In the genomic region with DNA sequence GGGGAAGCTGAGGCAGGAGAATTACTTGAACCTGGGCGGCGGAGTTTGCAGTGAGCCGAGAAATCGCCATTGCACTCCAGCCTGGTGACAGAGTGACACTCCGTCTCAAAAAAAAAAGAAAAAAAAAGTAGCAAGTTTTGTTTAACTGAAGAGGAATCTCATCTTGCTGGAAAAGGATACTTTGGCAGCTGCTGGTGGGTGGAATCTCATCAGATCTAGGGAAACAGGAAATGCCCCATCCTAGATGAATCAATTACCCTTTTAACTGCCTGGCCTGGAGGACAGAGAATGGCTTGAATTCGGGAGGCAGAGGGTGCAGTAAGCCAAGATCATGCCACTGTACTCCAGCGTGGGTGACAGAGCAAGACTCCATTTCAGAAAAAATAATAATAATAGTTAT, we compare ENCODE assay signal across 27 cellular contexts.
"Had no signal": no experiment of that assay in that cellular context is flagged by ENCODE, and none has a peak within 500 bp of the region (broad histone marks: within the 10 kb centered on the region; RNA-seq: fewer than 3 reads in every experiment).

No MANE protein-coding gene starts in this region.

- H3K27me3 ChIP-seq: neural progenitor cell, ovary, right lobe of liver, sigmoid colon, suprapubic skin, testis, tibial artery, transverse colon, upper lobe of left lung, vagina had no signal

- H3K4me2 ChIP-seq: neural progenitor cell had no signal

- H3K4me1 ChIP-seq: neural progenitor cell, parathyroid adenoma, psoas muscle, right lobe of liver, sigmoid colon, suprapubic skin, testis, tibial artery, transverse colon, upper lobe of left lung, vagina had no signal

- H3K27ac ChIP-seq: neural progenitor cell, ovary, parathyroid adenoma, psoas muscle, right lobe of liver, sigmoid colon, suprapubic skin, testis, tibial artery, transverse colon, upper lobe of left lung, vagina had no signal

- H3K79me2 ChIP-seq: parathyroid adenoma had no signal

- H3K4me1 Mint-ChIP-seq: nephron, neural progenitor cell had no signal

- H3K4me3 Mint-ChIP-seq: natural killer cell; nephron; neural progenitor cell; stimulated activated effector memory CD8-positive, alpha-beta T cell treated with anti-CD3 and anti-CD28 coated beads, Interleukin-12 subunit alpha, Interleukin-12 subunit beta, amount 100 ng/mL, for 72 hours; stimulated activated naive CD8-positive, alpha-beta T cell treated with anti-CD3 and anti-CD28 coated beads, Interleukin-15, amount 100 ng/mL, for 72 hours had no signal

- DNase-seq: natural killer cell; occipital lobe; ovary; psoas muscle; right cardiac atrium; right lobe of liver; sigmoid colon; small intestine; stimulated activated CD4-positive, alpha-beta T cell treated with anti-CD3 and anti-CD28 coated beads, Interleukin-15, amount 100 ng/mL, for 24 hours; stimulated activated CD4-positive, alpha-beta T cell treated with anti-CD3 and anti-CD28 coated beads, Interleukin-2, amount 100 ng/mL, for 24 hours; stimulated activated CD4-positive, alpha-beta T cell treated with anti-CD3 and anti-CD28 coated beads, Interleukin-2, amount 100 ng/mL, for 48 hours; stimulated activated CD4-positive, alpha-beta T cell treated with anti-CD3 and anti-CD28 coated beads, Interleukin-4, amount 100 ng/mL, for 24 hours; stimulated activated naive CD4-positive, alpha-beta T cell; stimulated activated naive CD8-positive, alpha-beta T cell treated with anti-CD3 and anti-CD28 coated beads, Interleukin-15, amount 100 ng/mL, for 72 hours; stimulated activated naive CD8-positive, alpha-beta T cell treated with anti-CD3 and anti-CD28 coated beads, Interleukin-15, Interleukin-2, amounts not matched to agents 100 U/mL and 50 U/mL, for 24 hours; substantia nigra; testis; tibial artery; transverse colon; upper lobe of left lung had no signal

- H3K27ac Mint-ChIP-seq: natural killer cell; nephron; neural progenitor cell; progenitor cell of endocrine pancreas; stimulated activated effector memory CD8-positive, alpha-beta T cell treated with anti-CD3 and anti-CD28 coated beads, Interleukin-12 subunit alpha, Interleukin-12 subunit beta, amount 100 ng/mL, for 72 hours had no signal

- H3K27me3 Mint-ChIP-seq: progenitor cell of endocrine pancreas; stimulated activated naive CD8-positive, alpha-beta T cell treated with anti-CD3 and anti-CD28 coated beads, Interleukin-15, amount 100 ng/mL, for 72 hours had no signal

- H3K9me3 ChIP-seq: ovary, psoas muscle, right lobe of liver, suprapubic skin, testis, vagina had no signal

- H3K36me3 ChIP-seq: ovary had no signal

- H3K9ac ChIP-seq: neural progenitor cell, parathyroid adenoma had no signal

- ATAC-seq: natural killer cell; psoas muscle; right cardiac atrium; right lobe of liver; stimulated activated effector memory CD8-positive, alpha-beta T cell treated with anti-CD3 and anti-CD28 coated beads, Interleukin-12 subunit alpha, Interleukin-12 subunit beta, amount 100 ng/mL, for 72 hours; stimulated activated naive CD8-positive, alpha-beta T cell treated with anti-CD3 and anti-CD28 coated beads, Interleukin-15, amount 100 ng/mL, for 72 hours; stimulated activated naive CD8-positive, alpha-beta T cell treated with anti-CD3 and anti-CD28 coated beads, Interleukin-15, Interleukin-2, amounts not matched to agents 100 U/mL and 50 U/mL, for 24 hours had no signal

- H2AFZ ChIP-seq: neural progenitor cell, parathyroid adenoma had no signal

- H3K9me3 Mint-ChIP-seq: natural killer cell; stimulated activated effector memory CD8-positive, alpha-beta T cell treated with anti-CD3 and anti-CD28 coated beads, Interleukin-12 subunit alpha, Interleukin-12 subunit beta, amount 100 ng/mL, for 72 hours had no signal

- H3K4me3 ChIP-seq: neural progenitor cell, ovary, psoas muscle, right lobe of liver, sigmoid colon, suprapubic skin, testis, tibial artery, transverse colon, upper lobe of left lung, vagina had no signal
